Comparison of ENCODE assay signal across 30 cellular contexts in the genomic region with DNA sequence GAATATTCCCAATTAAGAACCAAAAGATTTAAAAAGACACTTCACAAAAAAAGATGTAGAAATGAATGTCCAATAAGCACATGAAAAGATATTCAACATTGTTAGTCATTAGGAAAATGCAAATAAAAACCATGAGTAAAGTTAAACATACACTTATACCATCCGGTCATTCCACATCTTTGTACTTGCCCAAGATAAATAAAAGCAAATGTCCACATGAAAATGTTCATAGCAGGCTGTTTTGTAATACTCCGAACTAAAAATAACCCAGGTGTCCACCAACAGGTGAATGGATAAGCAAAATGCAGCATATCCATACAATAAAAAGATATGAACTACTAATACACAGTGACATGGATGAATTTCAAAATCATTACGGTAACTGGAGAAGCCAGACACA.
"Had no signal": no experiment of that assay in that cellular context is flagged by ENCODE, and none has a peak within 500 bp of the region (broad histone marks: within the 10 kb centered on the region; RNA-seq: fewer than 3 reads in every experiment).

No MANE protein-coding gene starts in this region.

- H3K9me3 ChIP-seq: body of pancreas, Peyer's patch, SJSA1 had no signal

- ATAC-seq: activated CD8-positive, alpha-beta T cell treated with anti-CD3 and anti-CD28 coated beads, Interleukin-2, amount 10 ng/mL, durations not matched to agents 7 days and 5 days; activated naive CD4-positive, alpha-beta T cell treated with anti-CD3 and anti-CD28 coated beads, Interleukin-2, amount 50 U/mL, for 72 hours; activated naive CD8-positive, alpha-beta T cell treated with anti-CD3 and anti-CD28 coated beads, Interleukin-2, amount 50 U/mL, for 24 hours; body of pancreas; SK-N-SH treated with all-trans-retinoic acid at 6 μM for 48 hours; WTC11 had no signal

- H3K4me3 ChIP-seq: ascending aorta, body of pancreas, Peyer's patch, SJSA1 had no signal

- H3K27ac ChIP-seq: ascending aorta, body of pancreas, Peyer's patch, RWPE1, SJSA1 had no signal

- H3K4me1 ChIP-seq: ascending aorta, body of pancreas, Peyer's patch, SJSA1 had no signal

- H3K27me3 ChIP-seq: ascending aorta, body of pancreas, Peyer's patch, SJSA1 had no signal

- DNase-seq: activated CD4-positive, alpha-beta T cell treated with anti-CD3 and anti-CD28 coated beads for 48 hours; activated CD4-positive, alpha-beta T cell treated with anti-CD3 and anti-CD28 coated beads, Interleukin-2, amount 50 U/mL, for 4 hours; activated CD4-positive, CD25-positive, alpha-beta regulatory T cell treated with anti-CD3 and anti-CD28 coated beads, Interleukin-2, amount 50 U/mL, for 72 hours; activated CD8-positive, alpha-beta memory T cell treated with anti-CD3 and anti-CD28 coated beads, Interleukin-2, amount 50 U/mL, for 48 hours; activated CD8-positive, alpha-beta T cell treated with anti-CD3 and anti-CD28 coated beads, Interleukin-2, amount 10 ng/mL, durations not matched to agents 7 days and 5 days; activated effector memory CD4-positive, alpha-beta T cell treated with Interleukin-2 at 50 U/mL for 16 hours; activated naive CD4-positive, alpha-beta T cell; activated naive CD8-positive, alpha-beta T cell treated with anti-CD3 and anti-CD28 coated beads, Interleukin-2, amount 50 U/mL, for 24 hours; activated T-cell treated with anti-CD3 and anti-CD28 coated beads, Interleukin-2, amount 50 U/mL, for 1 hour; amniotic stem cell; body of pancreas; MM.1S; NCI-H1105; NCI-H1436; NCI-H1694 treated with DMSO at 0.1 percent for 48 hours; NCI-H2029 treated with DMSO at 0.1 percent for 48 hours; NCI-H345; NCI-H510A; NCI-H526 treated with DMSO at 0.1 percent for 48 hours; NCI-H82; OCI-M1; Peyer's patch; SHP77; T-helper 9 cell had no signal

- H3K36me3 ChIP-seq: SJSA1 had no signal
